Comparison of ENCODE assay signal across 9 cellular contexts in the genomic region with DNA sequence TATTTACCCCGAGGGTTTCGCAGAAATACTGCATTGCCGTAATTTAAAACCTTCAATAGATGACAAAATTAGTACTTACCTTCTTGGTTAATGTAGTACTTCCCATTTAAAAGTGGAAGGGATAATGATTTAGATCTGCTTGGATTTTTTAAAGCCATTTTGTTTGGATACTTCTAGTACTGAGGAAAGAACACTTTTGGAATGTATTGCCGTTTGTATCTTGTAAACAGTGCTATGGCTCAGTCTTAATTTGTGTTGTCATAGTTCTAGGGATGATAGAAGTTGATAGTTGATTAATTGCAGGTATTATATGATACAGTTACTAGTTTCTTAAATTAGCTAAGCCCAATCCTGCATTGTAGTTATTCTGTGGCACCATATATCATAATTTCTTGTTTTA. TPM values are rescaled to one million over a fixed set of nuclear protein-coding genes. Genes with fewer than 3 reads are reported as not detected.
A peak's percentile ranks its signal among the peaks of the same experiment; 100 is the strongest.
DNase-seq lines count a peak whose midpoint lies in the region; ATAC-seq, FAIRE-seq and TF ChIP-seq lines count a peak whose summit lies in the region.
"Had no signal": no experiment of that assay in that cellular context is flagged by ENCODE, and none has a peak within 500 bp of the region (broad histone marks: within the 10 kb centered on the region; RNA-seq: fewer than 3 reads in every experiment).

No MANE protein-coding gene starts in this region.

- no peak for TF ChIP-seq RAD21 in HepG2 (CRISPR knock-in tag; IDR thresholded peaks at IDR 0.05)

- TF ChIP-seq EP300 in HepG2 (IDR thresholded peaks at IDR 0.05; ENCODE audit: low read depth in 2 of 2, low read length in 2 of 2) = no peak
- TF ChIP-seq EP300 in HepG2 (CRISPR knock-in tag; IDR thresholded peaks at IDR 0.05; ENCODE audit: borderline replicate concordance) = no peak
- no peak for TF ChIP-seq EP300 in transverse colon (IDR thresholded peaks at IDR 0.05; ENCODE audit: low read depth)

- peaks cover 4% of the 10 kb centered on the region for H3K27me3 Mint-ChIP-seq in activated naive CD4-positive, alpha-beta T cell treated with anti-CD3 and anti-CD28 coated beads, Interleukin-2, amount 10 ng/mL, durations not matched to agents 7 days and 5 days

- POLR2A ChIA-PET in HepG2 (lab: Yijun Ruan, JAX) = interaction anchor here (1.1 to 2.2 kb wide), 5 partner anchors 8 to 529 kb away, joined by 3 to 6 read pairs (median 4); a partner anchor contains a TSS

- H3K9me3 ChIP-seq in HepG2 (ENCODE audit: low read length) (no peaks in the 10 kb centered on the region), transverse colon (no peaks in the 10 kb centered on the region)

- H3K27ac Mint-ChIP-seq in activated naive CD4-positive, alpha-beta T cell treated with anti-CD3 and anti-CD28 coated beads, Interleukin-2, amount 10 ng/mL, durations not matched to agents 7 days and 5 days = peak overlapping the region; percentile 97
- H3K27ac Mint-ChIP-seq in activated naive CD4-positive, alpha-beta T cell treated with anti-CD3 and anti-CD28 coated beads, Interleukin-2, amount 50 U/mL, for 72 hours = peak overlapping the region; percentile 93 to 95

- intact Hi-C loops in HepG2 (cut with micrococcal nuclease; ENCODE audit: unreplicated experiment) = no loop called here
- intact Hi-C loops in transverse colon (cut with DNase I; ENCODE audit: low total_unique reads) = no loop called here

- in situ Hi-C loops in HepG2 (cut with HindIII; ENCODE audit: extremely low pct_ligation_motif_present, low pct_unique_long_range_greater_than_20kb) = no loop called here
- in situ Hi-C loops in transverse colon (cut with MboI; ENCODE audit: low pct_ligation_motif_present in 1 of 4, low pct_unique_long_range_greater_than_20kb in 1 of 4, low sequenced_read_pairs in 3 of 4) = loop anchor here in 1 of 4 donors (25.0 kb wide), 1 partner anchor 237 kb away; no protein-coding TSS in a partner anchor

- ATAC-seq in activated naive CD4-positive, alpha-beta T cell treated with anti-CD3 and anti-CD28 coated beads, Interleukin-2, amount 50 U/mL, for 72 hours = no peak
- no peak for ATAC-seq in HepG2

- peak overlapping the region; percentile 84 for H3K4me2 ChIP-seq in HepG2 (ENCODE audit: low read depth, low read length)

- TSS peak; percentile 50 for BruUV-seq in HepG2 (replicated peaks; lab: Mats Ljungman, UMichigan)

- peaks cover 21% of the 10 kb centered on the region for H3K36me3 Mint-ChIP-seq in activated naive CD4-positive, alpha-beta T cell treated with anti-CD3 and anti-CD28 coated beads, Interleukin-2, amount 10 ng/mL, durations not matched to agents 7 days and 5 days
- H3K36me3 Mint-ChIP-seq in activated naive CD4-positive, alpha-beta T cell treated with anti-CD3 and anti-CD28 coated beads, Interleukin-2, amount 50 U/mL, for 72 hours = peaks cover 15 to 33% of the 10 kb centered on the region in 2 donors

- H4K20me1 ChIP-seq in HepG2 (ENCODE audit: insufficient read depth, low read length) = peaks cover 42% of the 10 kb centered on the region

- H3K36me3 ChIP-seq in HepG2 (replicated peaks in 1 of 2; ENCODE audit: control insufficient read depth in 1 of 2, insufficient read depth in 2 of 2, low read length in 2 of 2) = peaks cover 2 to 16% of the 10 kb centered on the region in 2 experiments
- H3K36me3 ChIP-seq in transverse colon = peaks cover 0 to 4% (median 0%) of the 10 kb centered on the region in 4 donors

- H3K9me3 Mint-ChIP-seq in activated naive CD4-positive, alpha-beta T cell treated with anti-CD3 and anti-CD28 coated beads, Interleukin-2, amount 10 ng/mL, durations not matched to agents 7 days and 5 days = no peaks in the 10 kb centered on the region
- no peaks in the 10 kb centered on the region for H3K9me3 Mint-ChIP-seq in activated naive CD4-positive, alpha-beta T cell treated with anti-CD3 and anti-CD28 coated beads, Interleukin-2, amount 50 U/mL, for 72 hours

- peaks cover 45% of the 10 kb centered on the region for H3K4me1 ChIP-seq in HepG2 (ENCODE audit: insufficient read depth, low read length)
- peaks cover 10 to 59% (median 45%) of the 10 kb centered on the region in 4 donors for H3K4me1 ChIP-seq in transverse colon

- H3K27ac ChIP-seq in HepG2 (ENCODE audit: extremely low read length, insufficient read depth, low read length) (peak overlapping the region; percentile 96), transverse colon (peak overlapping the region; percentile 87 to 99 (median 94))

- peak overlapping the region; percentile 94 for H3K9ac ChIP-seq in HepG2 (ENCODE audit: insufficient read depth, low read depth, low read length)

- CTCF ChIA-PET in activated naive CD4-positive, alpha-beta T cell treated with anti-CD3 and anti-CD28 coated beads, Interleukin-2, amount 10 ng/mL, durations not matched to agents 7 days and 5 days (lab: Charles Lee) = interaction anchor here (0.7 to 2.4 kb wide), 4 partner anchors 14 to 484 kb away, joined by 3 to 7 read pairs (median 4); no protein-coding TSS in a partner anchor
- CTCF ChIA-PET in HepG2 (lab: Yijun Ruan, JAX; ENCODE audit: low intra/inter-chr PET ratio, low total read pairs) = no interaction called here

- H3K4me1 Mint-ChIP-seq in activated naive CD4-positive, alpha-beta T cell treated with anti-CD3 and anti-CD28 coated beads, Interleukin-2, amount 10 ng/mL, durations not matched to agents 7 days and 5 days = peaks cover 55% of the 10 kb centered on the region

- H3K27me3 ChIP-seq in HepG2 (ENCODE audit: control insufficient read depth in 1 of 2, insufficient read depth in 2 of 2, low read length in 2 of 2) (no peaks in the 10 kb centered on the region; a peak in 1 of 5 replicates), transverse colon (no peaks in the 10 kb centered on the region)

- TF ChIP-seq POLR2A in HepG2 (IDR thresholded peaks at IDR 0.05; ENCODE audit: insufficient read depth in 1 of 2, low read depth in 2 of 2, low read length in 2 of 2) = no peak
- no peak for TF ChIP-seq POLR2A in transverse colon (IDR thresholded peaks at IDR 0.05)

- no peak for DNase-seq in activated naive CD4-positive, alpha-beta T cell treated with anti-CD3 and anti-CD28 coated beads, Interleukin-2, amount 10 ng/mL, durations not matched to agents 7 days and 5 days
- no peak for DNase-seq in activated naive CD4-positive, alpha-beta T cell treated with anti-CD3 and anti-CD28 coated beads, Interleukin-2, amount 50 U/mL, for 16 hours
- no peak for DNase-seq in activated naive CD4-positive, alpha-beta T cell treated with anti-CD3 and anti-CD28 coated beads, Interleukin-2, amount 50 U/mL, for 72 hours (ENCODE audit: low spot score in 2 of 2)
- DNase-seq in HepG2 (ENCODE audit: low spot score) = no peak
- no peak for DNase-seq in transverse colon
- no peak for DNase-seq in cerebellar cortex (ENCODE audit: low spot score)
- no peak for DNase-seq in SK-N-DZ (ENCODE audit: low spot score)
- no peak for DNase-seq in D721Med (ENCODE audit: insufficient read length, low spot score)
- DNase-seq: GF-D8 had no signal

- no peak for FAIRE-seq in HepG2 (lab: Jason Lieb, UNC)
- no peak for FAIRE-seq in D721Med (lab: Jason Lieb, UNC)

- WGBS in HepG2 (ENCODE audit: low lambda C conversion rate) = 7% methylated on average over 4 of the region's 4 CpGs
- WGBS in transverse colon (ENCODE audit: low coverage in 1 of 2), 2 donors = 9 to 30% methylated on average over 4 of the region's 4 CpGs

- H2AFZ ChIP-seq in HepG2 (ENCODE audit: low read length) = no peak overlapping the region

- H3K79me2 ChIP-seq in HepG2 (ENCODE audit: insufficient read depth, low read length) = peaks cover 68% of the 10 kb centered on the region

- H3K4me3 ChIP-seq in HepG2 (replicated peaks in 1 of 3; ENCODE audit: insufficient read depth in 1 of 3, low read depth in 2 of 3, low read length in 3 of 3) (peak overlapping the region; percentile 93 to 99 (median 93)), transverse colon (peak overlapping the region in 3 of 4 donors; percentile 68 to 88 (median 85))

- no peak for TF ChIP-seq CTCF in HepG2 (CRISPR knock-in tag; IDR thresholded peaks at IDR 0.05)
- TF ChIP-seq CTCF in transverse colon (IDR thresholded peaks at IDR 0.05) = no peak
- no peak for TF ChIP-seq CTCF in D721Med (IDR thresholded peaks at IDR 0.05; ENCODE audit: insufficient read depth, missing control alignments)

- H3K4me3 Mint-ChIP-seq in activated naive CD4-positive, alpha-beta T cell treated with anti-CD3 and anti-CD28 coated beads, Interleukin-2, amount 10 ng/mL, durations not matched to agents 7 days and 5 days = peak overlapping the region; percentile 97

TF ChIP-seq in HepG2, 621 proteins besides CTCF, POLR2A, EP300 and RAD21 (continues in another document):
- no peak for TF ChIP-seq ZNF557 (CRISPR knock-in tag; IDR thresholded peaks at IDR 0.05)
- TF ChIP-seq PPARG (CRISPR knock-in tag; conservative IDR thresholded peaks at IDR 0.05) = no peak
- TF ChIP-seq ZNF552 (CRISPR knock-in tag; IDR thresholded peaks at IDR 0.05; ENCODE audit: borderline replicate concordance) = no peak

RNA-seq across cellular contexts. Expression of a gene that starts 33.1 kb away (rescaled TPM):
- total RNA-seq in activated naive CD4-positive, alpha-beta T cell treated with anti-CD3 and anti-CD28 coated beads, Interleukin-2, amount 50 U/mL, for 72 hours = 10 to 100 TPM; 87.4 to 93.0 TPM
- total RNA-seq in HepG2 (2016; rRNA removed; fragmentation: Illumina TruSeq; extraction: Trizol) (123 and 199 TPM in 2 replicates), transverse colon (100 to 1,000 TPM in 2 of 4 donors, 10 to 100 TPM in 2; 30.3 to 391 (median 102) TPM)
- total RNA-seq in HepG2 (2016; cell fraction: cytosol; rRNA removed; fragmentation: Illumina TruSeq; extraction: Trizol; ENCODE audit: low read depth) = 12.5 and 18.3 TPM in 2 replicates
- 120 and 193 TPM in 2 replicates for total RNA-seq in HepG2 (2016; cell fraction: insoluble cytoplasmic fraction; rRNA removed; fragmentation: Illumina TruSeq; extraction: Trizol)
- 36.3 and 37.6 TPM in 2 replicates for total RNA-seq in HepG2 (2016; cell fraction: membrane; rRNA removed; fragmentation: Illumina TruSeq; extraction: Trizol)
- 104 and 105 TPM in 2 replicates for total RNA-seq in HepG2 (2016; cell fraction: nucleus; rRNA removed; fragmentation: Illumina TruSeq; extraction: Trizol)
- 23.6 and 26.7 TPM in 2 replicates for polyA plus RNA-seq in HepG2 (2011; rRNA removed)
- 15.8 and 21.4 TPM in 2 replicates for polyA plus RNA-seq in HepG2 (2011; cell fraction: cytosol; rRNA removed)
- polyA plus RNA-seq in HepG2 (2011; cell fraction: nucleus; rRNA removed) = 15.7 and 22.1 TPM in 2 replicates
- 32.9 and 35.1 TPM in 2 replicates for polyA plus RNA-seq in HepG2 (2012)
- 4.2 and 4.5 TPM in 2 replicates for polyA plus RNA-seq in HepG2 (2016; cell fraction: cytosol; fragmentation: Illumina TruSeq; extraction: Trizol; ENCODE audit: low read depth)
- polyA plus RNA-seq in HepG2 (2016; cell fraction: insoluble cytoplasmic fraction; fragmentation: Illumina TruSeq; extraction: Trizol; ENCODE audit: low read depth) = 76.4 and 89.4 TPM in 2 replicates
- polyA plus RNA-seq in HepG2 (2016; cell fraction: membrane; fragmentation: Illumina TruSeq; extraction: Trizol; ENCODE audit: low read depth) = 11.3 and 11.6 TPM in 2 replicates
- 50.1 and 51.5 TPM in 2 replicates for polyA plus RNA-seq in HepG2 (2016; cell fraction: nucleus; fragmentation: Illumina TruSeq; extraction: Trizol; ENCODE audit: insufficient read depth, low read depth)
- polyA minus RNA-seq in HepG2 (2011; rRNA and poly(A)+ RNA removed; ENCODE audit: low replicate concordance) = 94.2 and 347 TPM in 2 replicates
- 77.6 and 113 TPM in 2 replicates for polyA minus RNA-seq in HepG2 (2011; cell fraction: cytosol; rRNA and poly(A)+ RNA removed)
- polyA minus RNA-seq in HepG2 (2011; cell fraction: nucleus; rRNA and poly(A)+ RNA removed) = 126 and 154 TPM in 2 replicates
- 112 and 150 TPM in 2 replicates for polyA plus RNA-seq in SK-N-DZ (2014; cell fraction: cytosol; rRNA removed)
- 56.7 and 60.4 TPM in 2 replicates for polyA plus RNA-seq in SK-N-DZ (2014; cell fraction: nucleus; rRNA removed)
